8 cellular contexts compared by ENCODE assay signal in the genomic region with DNA sequence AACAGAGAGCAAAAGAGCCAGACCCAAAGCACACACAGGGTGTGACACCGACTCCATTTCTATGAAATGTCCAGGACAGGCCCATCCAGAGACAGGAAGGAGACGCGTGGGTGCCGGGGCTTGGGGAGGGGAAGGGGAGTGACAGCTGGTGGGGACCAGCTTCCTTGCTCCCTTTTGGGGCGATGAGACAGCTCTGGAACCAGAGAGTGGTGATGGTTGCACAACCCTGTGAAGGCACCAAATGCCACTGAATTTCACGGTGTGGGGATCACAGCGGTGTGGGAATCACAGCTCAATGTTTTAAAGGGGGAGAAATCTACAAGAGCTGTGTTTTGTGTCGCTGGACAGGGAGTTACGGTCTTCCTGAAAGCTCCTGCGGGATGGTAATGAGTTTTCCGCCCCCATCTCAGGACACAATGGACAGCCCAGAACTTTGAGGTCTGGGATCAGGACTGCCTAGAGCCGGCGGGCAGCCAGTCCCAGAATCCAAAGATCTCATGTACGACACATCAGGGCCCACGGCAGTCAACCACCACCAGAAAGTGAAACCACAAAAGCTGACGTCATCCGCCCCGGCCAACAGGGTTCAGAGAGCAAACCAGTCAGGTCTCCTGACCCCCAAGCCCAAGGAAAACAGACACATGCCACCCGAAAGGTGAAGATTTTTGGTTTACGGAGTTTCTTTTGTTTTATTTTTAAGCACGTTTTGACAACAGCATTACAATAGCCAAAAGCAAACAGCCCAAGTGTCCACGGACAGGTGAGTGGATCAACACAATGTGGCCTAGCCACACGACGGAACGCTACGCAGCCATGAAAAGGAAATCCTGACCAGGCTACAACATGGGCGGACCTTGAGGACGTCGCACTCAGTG. TPM values are rescaled to one million over a fixed set of nuclear protein-coding genes. Genes with fewer than 3 reads are reported as not detected.
DNase-seq lines count a peak whose midpoint lies in the region; ATAC-seq and TF ChIP-seq lines count a peak whose summit lies in the region.

No MANE protein-coding gene starts in this region.

- CTCF ChIA-PET in naive thymus-derived CD4-positive, alpha-beta T cell (lab: Charles Lee), result interaction anchor here (0.6 to 0.8 kb wide), 4 partner anchors 11 to 388 kb away, joined by 3 to 5 read pairs (median 4); no protein-coding TSS in a partner anchor

- peak overlapping the region; percentile 25 for H3K4me3 ChIP-seq in naive thymus-derived CD4-positive, alpha-beta T cell (ENCODE audit: low read length)

- POLR2A ChIA-PET in naive thymus-derived CD4-positive, alpha-beta T cell (lab: Charles Lee), result interaction anchor here (0.7 to 1.3 kb wide), 2 partner anchors 9 to 74 kb away, joined by 4 read pairs; a partner anchor contains a TSS

- H3K27ac Mint-ChIP-seq in dendritic cell treated with granulocyte-macrophage colony-stimulating factor and Interleukin-4, amounts not matched to agents 40 ng/mL and 50 ng/mL, for 4 days, result peak overlapping the region; percentile 93
- peak overlapping the region; percentile 92 to 99 (median 97) for H3K27ac Mint-ChIP-seq in naive thymus-derived CD4-positive, alpha-beta T cell

- H3K27me3 ChIP-seq in naive thymus-derived CD4-positive, alpha-beta T cell (ENCODE audit: control insufficient read depth in 2 of 2, insufficient read depth in 2 of 2, low read length in 2 of 2), result no peaks in the 10 kb centered on the region

- no peaks in the 10 kb centered on the region for H3K27me3 Mint-ChIP-seq in dendritic cell treated with granulocyte-macrophage colony-stimulating factor and Interleukin-4, amounts not matched to agents 40 ng/mL and 50 ng/mL, for 4 days
- no peaks in the 10 kb centered on the region for H3K27me3 Mint-ChIP-seq in naive thymus-derived CD4-positive, alpha-beta T cell

- H3K36me3 ChIP-seq in naive thymus-derived CD4-positive, alpha-beta T cell (ENCODE audit: control insufficient read depth in 2 of 3, insufficient read depth in 3 of 3, low read length in 3 of 3), result peaks cover 0 to 9% (median 0%) of the 10 kb centered on the region in 3 experiments

- peak; percentile 32 for TF ChIP-seq POLR2A in GM19193 (IDR thresholded peaks at IDR 0.05; ENCODE audit: extremely low read depth, insufficient read depth, insufficient read length)

- no peaks in the 10 kb centered on the region for H3K9me3 Mint-ChIP-seq in dendritic cell treated with granulocyte-macrophage colony-stimulating factor and Interleukin-4, amounts not matched to agents 40 ng/mL and 50 ng/mL, for 4 days
- no peaks in the 10 kb centered on the region for H3K9me3 Mint-ChIP-seq in naive thymus-derived CD4-positive, alpha-beta T cell

- ATAC-seq in naive thymus-derived CD4-positive, alpha-beta T cell, result peak; percentile 79
- peak; percentile 71 for ATAC-seq in stimulated activated naive CD8-positive, alpha-beta T cell treated with anti-CD3 and anti-CD28 coated beads, Interleukin-15, Interleukin-2, amounts not matched to agents 100 U/mL and 50 U/mL, for 24 hours
- no peak for ATAC-seq in HG02588 (IDR thresholded peaks at IDR 0.05; ENCODE audit: unreplicated experiment)
- no peak for ATAC-seq in GM21381 (IDR thresholded peaks at IDR 0.05; ENCODE audit: unreplicated experiment)

- H3K9me3 ChIP-seq in naive thymus-derived CD4-positive, alpha-beta T cell (ENCODE audit: control insufficient read depth in 2 of 3, low read length in 3 of 3), result no peaks in the 10 kb centered on the region

- peaks cover 8 to 14% of the 10 kb centered on the region in 2 donors for H3K4me1 ChIP-seq in naive thymus-derived CD4-positive, alpha-beta T cell (ENCODE audit: control insufficient read depth in 2 of 2, insufficient read depth in 2 of 2, low read length in 2 of 2)

- H3K36me3 Mint-ChIP-seq in dendritic cell treated with granulocyte-macrophage colony-stimulating factor and Interleukin-4, amounts not matched to agents 40 ng/mL and 50 ng/mL, for 4 days (ENCODE audit: low read depth), result peaks cover 63% of the 10 kb centered on the region
- H3K36me3 Mint-ChIP-seq in naive thymus-derived CD4-positive, alpha-beta T cell, result peaks cover 0 to 1% (median 0%) of the 10 kb centered on the region in 5 donors

- peaks cover 70% of the 10 kb centered on the region for H3K4me1 Mint-ChIP-seq in dendritic cell treated with granulocyte-macrophage colony-stimulating factor and Interleukin-4, amounts not matched to agents 40 ng/mL and 50 ng/mL, for 4 days (ENCODE audit: low read depth)
- H3K4me1 Mint-ChIP-seq in naive thymus-derived CD4-positive, alpha-beta T cell, result peaks cover 26 to 51% (median 45%) of the 10 kb centered on the region in 7 donors

- H3K4me3 Mint-ChIP-seq in dendritic cell treated with granulocyte-macrophage colony-stimulating factor and Interleukin-4, amounts not matched to agents 40 ng/mL and 50 ng/mL, for 4 days, result peak overlapping the region; percentile 74
- H3K4me3 Mint-ChIP-seq in naive thymus-derived CD4-positive, alpha-beta T cell, result peak overlapping the region; percentile 79 to 92 (median 84)

- peak; percentile 69 to 72 for DNase-seq in activated CD4-positive, alpha-beta T cell treated with anti-CD3 and anti-CD28 coated beads, Interleukin-2, amount 50 U/mL, for 4 hours
- peak; percentile 34 to 70 (median 51) for DNase-seq in naive thymus-derived CD4-positive, alpha-beta T cell
- peak; percentile 82 for DNase-seq in stimulated activated naive CD8-positive, alpha-beta T cell treated with anti-CD3 and anti-CD28 coated beads, Interleukin-15, Interleukin-2, amounts not matched to agents 100 U/mL and 50 U/mL, for 24 hours
- no peak for DNase-seq in SIG-M5 (lab: John Stamatoyannopoulos, UW)

- peak overlapping the region; percentile 80 for H3K27ac ChIP-seq in naive thymus-derived CD4-positive, alpha-beta T cell (ENCODE audit: low read depth, low read length)

- intact Hi-C loops in dendritic cell treated with granulocyte-macrophage colony-stimulating factor and Interleukin-4, amounts not matched to agents 40 ng/mL and 50 ng/mL, for 4 days (cut with micrococcal nuclease), result loop anchor here (1.0 kb wide), 1 partner anchor 8 kb away; a partner anchor contains a TSS
- intact Hi-C loops in naive thymus-derived CD4-positive, alpha-beta T cell (cut with micrococcal nuclease), result no loop called here

RNA-seq across cellular contexts. Expression of a gene that starts 7.3 kb away (rescaled TPM):
- total RNA-seq in naive thymus-derived CD4-positive, alpha-beta T cell, result 10 to 100 TPM; 32.2 to 47.8 (median 37.9) TPM
- 10 to 100 TPM; 25.3 to 40.9 TPM for polyA plus RNA-seq in naive thymus-derived CD4-positive, alpha-beta T cell

RNA-seq across cellular contexts. Expression of a gene that starts 9.5 kb away (rescaled TPM):
- 10 to 100 TPM; 26.4 to 98.2 (median 29.7) TPM for total RNA-seq in naive thymus-derived CD4-positive, alpha-beta T cell
- polyA plus RNA-seq in naive thymus-derived CD4-positive, alpha-beta T cell, result 10 to 100 TPM; 27.6 to 38.4 TPM

RNA-seq across cellular contexts. Expression of a gene that starts 36.0 kb away (rescaled TPM):
- 10 to 100 TPM; 10.1 to 28.5 (median 17.8) TPM for total RNA-seq in naive thymus-derived CD4-positive, alpha-beta T cell
- polyA plus RNA-seq in naive thymus-derived CD4-positive, alpha-beta T cell, result 10 to 100 TPM; 40.7 to 42.1 TPM

RNA-seq across cellular contexts. Expression of a gene that starts 43.9 kb away (rescaled TPM):
- 1 to 10 TPM; 3.7 to 9.2 (median 5.8) TPM for total RNA-seq in naive thymus-derived CD4-positive, alpha-beta T cell
- 1 to 10 TPM; 3.6 to 7.1 TPM for polyA plus RNA-seq in naive thymus-derived CD4-positive, alpha-beta T cell

RNA-seq across cellular contexts. Expression of a gene that starts 54.6 kb away (rescaled TPM):
- under 1 TPM in 4 of 5 experiments, not detected in 1; 0.07 to 0.53 (median 0.33) TPM for total RNA-seq in naive thymus-derived CD4-positive, alpha-beta T cell
- polyA plus RNA-seq in naive thymus-derived CD4-positive, alpha-beta T cell, result not detected

Comparison
In these comparisons a context has a peak if more than half of its experiments do, and no peak if none do; other contexts are left out.
1. ATAC-seq: peak in naive thymus-derived CD4-positive, alpha-beta T cell (single experiment) and stimulated activated naive CD8-positive, alpha-beta T cell treated with anti-CD3 and anti-CD28 coated beads, Interleukin-15, Interleukin-2, amounts not matched to agents 100 U/mL and 50 U/mL, for 24 hours (single experiment); none in HG02588 (single experiment) and GM21381 (single experiment).